13 cellular contexts compared by ENCODE assay signal in the genomic region with DNA sequence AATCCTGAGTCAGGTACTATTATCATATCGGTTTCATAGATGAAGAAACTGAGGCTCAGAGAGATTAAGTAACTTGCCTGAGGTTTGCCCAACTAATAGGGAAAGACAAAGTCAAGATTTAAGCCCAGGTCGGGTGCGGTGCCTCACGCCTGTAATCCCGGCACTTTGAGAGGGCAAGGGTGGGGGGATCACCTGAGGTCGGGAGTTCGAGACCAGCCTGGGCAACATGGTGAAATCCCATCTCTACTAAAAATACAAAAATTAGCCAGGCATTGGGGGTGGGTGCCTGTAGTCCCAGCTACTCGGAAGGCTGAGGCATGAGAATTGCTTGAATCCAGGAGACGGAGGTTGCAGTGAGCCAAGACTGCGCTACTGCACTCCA. TPM values are rescaled to one million over a fixed set of nuclear protein-coding genes. Genes with fewer than 3 reads are reported as not detected.
A peak's percentile ranks its signal among the peaks of the same experiment; 100 is the strongest.
DNase-seq lines count a peak whose midpoint lies in the region; ATAC-seq, FAIRE-seq and TF ChIP-seq lines count a peak whose summit lies in the region.
"Not testable (repeated sequence)": the region's sequence is repeated elsewhere in the genome, so short reads cannot be mapped to it uniquely, and the experiment has no call there.
"Had no signal": no experiment of that assay in that cellular context is flagged by ENCODE, and none has a peak within 500 bp of the region (broad histone marks: within the 10 kb centered on the region; RNA-seq: fewer than 3 reads in every experiment).

No MANE protein-coding gene starts in this region.

- not testable (repeated sequence) for H4K20me1 ChIP-seq in GM12878 (ENCODE audit: control insufficient read depth, insufficient read depth)

- H3K4me1 ChIP-seq in Panc1 (ENCODE audit: control insufficient read depth, insufficient read depth, low read length) = peaks cover 13% of the 10 kb centered on the region
- H3K4me1 ChIP-seq in GM12878 (ENCODE audit: control insufficient read depth, insufficient read depth, low read length) = peaks cover 29% of the 10 kb centered on the region
- not testable (repeated sequence) for H3K4me1 ChIP-seq in esophagus (ENCODE audit: control insufficient read depth in 2 of 2, insufficient read depth in 2 of 2, low read length in 1 of 2); muscle layer of duodenum (ENCODE audit: control insufficient read depth in 1 of 2, insufficient read depth in 2 of 2, low read length in 2 of 2)
- H3K4me1 ChIP-seq in gastrocnemius medialis = peaks cover 13 to 21% of the 10 kb centered on the region in 2 donors
- peaks cover 17% of the 10 kb centered on the region for H3K4me1 ChIP-seq in upper lobe of right lung

- intact Hi-C loops in Panc1 (cut with micrococcal nuclease; ENCODE audit: unreplicated experiment); GM12878 (cut with micrococcal nuclease; ENCODE audit: unreplicated experiment); upper lobe of right lung (cut with DNase I): not testable (repeated sequence)
- intact Hi-C loops in gastrocnemius medialis (cut with DNase I; ENCODE audit: low total_unique reads) = loop anchor here (1.0 kb wide), 1 partner anchor 15 kb away; no protein-coding TSS in a partner anchor

- not testable (repeated sequence) for H3K4me3 ChIP-seq in AG04450 (ENCODE audit: low read depth, low read length); Panc1 (ENCODE audit: low read depth in 2 of 2, low read length in 2 of 2); GM12878; esophagus (ENCODE audit: low read depth in 1 of 2, low read length in 2 of 2); muscle layer of duodenum (ENCODE audit: low read depth in 1 of 2, low read length in 2 of 2); gastrocnemius medialis; upper lobe of right lung

- not testable (repeated sequence) for TF ChIP-seq CTCF in AG04450 (IDR thresholded peaks at IDR 0.05; ENCODE audit: low read depth, low read length); Panc1 (IDR thresholded peaks at IDR 0.05); GM12878 (IDR thresholded peaks at IDR 0.05 in 2 of 3, conservative IDR thresholded peaks at IDR 0.05 in 1 of 3; ENCODE audit: control insufficient read depth in 2 of 3, extremely low read depth in 1 of 3, insufficient read depth in 1 of 3, low read depth in 3 of 3, low read length in 3 of 3); gastrocnemius medialis (IDR thresholded peaks at IDR 0.05 in 4 of 5, conservative IDR thresholded peaks at IDR 0.05 in 1 of 5); upper lobe of right lung (IDR thresholded peaks at IDR 0.05)

- RAD21 ChIA-PET in GM12878 (lab: Charles Lee; ENCODE audit: unreplicated experiment) = not testable (repeated sequence)

- H3K27me3 ChIP-seq in AG04450 (ENCODE audit: control insufficient read depth, insufficient read depth, low read length); Panc1 (ENCODE audit: control insufficient read depth, insufficient read depth, low read length); GM12878 (replicated peaks in 1 of 2; ENCODE audit: control insufficient read depth in 2 of 2, insufficient read depth in 2 of 2, low read length in 1 of 2); esophagus (ENCODE audit: control insufficient read depth in 1 of 2, insufficient read depth in 2 of 2, low read length in 2 of 2); layer of hippocampus (ENCODE audit: control insufficient read depth, insufficient read depth, low read length); muscle layer of duodenum (ENCODE audit: low read depth, low read length); gastrocnemius medialis; upper lobe of right lung: not testable (repeated sequence)

- not testable (repeated sequence) for H2AFZ ChIP-seq in GM12878 (ENCODE audit: control insufficient read depth, low read depth, low read length)

- H3K27ac ChIP-seq in AG04450 (ENCODE audit: low read depth, low read length) = peak overlapping the region; percentile 21
- H3K27ac ChIP-seq in Panc1 (ENCODE audit: low read length) = peak overlapping the region; percentile 36; the same call in 1 of the 2 replicates
- H3K27ac ChIP-seq in GM12878 (ENCODE audit: control insufficient read depth, insufficient read depth) = not testable (repeated sequence)
- peak overlapping the region; percentile 94 to 96 for H3K27ac ChIP-seq in esophagus (ENCODE audit: low read depth in 2 of 2, low read length in 1 of 2)
- H3K27ac ChIP-seq in layer of hippocampus (ENCODE audit: low read depth, low read length) = peak overlapping the region; percentile 53
- H3K27ac ChIP-seq in muscle layer of duodenum (ENCODE audit: low read length) = peak overlapping the region; percentile 49
- H3K27ac ChIP-seq in gastrocnemius medialis = peak overlapping the region; percentile 86 to 91 (median 88)
- peak overlapping the region; percentile 71 for H3K27ac ChIP-seq in upper lobe of right lung

- not testable (repeated sequence) for H3K79me2 ChIP-seq in GM12878 (ENCODE audit: control insufficient read depth, insufficient read depth, low read length)

- CTCF ChIA-PET in AG04450 (lab: Charles Lee) = interaction anchor here (0.7 kb wide), 1 partner anchor 12 kb away, joined by 4 read pairs; no protein-coding TSS in a partner anchor
- CTCF ChIA-PET in Panc1 (lab: Charles Lee) = not testable (repeated sequence)
- CTCF ChIA-PET in GM12878 (lab: Yijun Ruan, JAX) = interaction anchor here (0.7 kb wide), 1 partner anchor 187 kb away, joined by 3 read pairs; no protein-coding TSS in a partner anchor

- WGBS in GM12878 (ENCODE audit: insufficient coverage, insufficient replicate concordance, low lambda C conversion rate, missing lambda C conversion rate) = 90% methylated on average over 10 of the region's 10 CpGs
- 56 to 62% methylated on average over 10 of the region's 10 CpGs for WGBS in esophagus, 2 donors

- not testable (repeated sequence) for FAIRE-seq in GM12878 (lab: Jason Lieb, UNC)

- H3K9me3 ChIP-seq in AG04450 (ENCODE audit: control insufficient read depth, insufficient read depth, low read length); Panc1 (ENCODE audit: control insufficient read depth, insufficient read depth, low read depth, low read length); GM12878 (replicated peaks; ENCODE audit: control insufficient read depth, insufficient read depth, low read length); esophagus (ENCODE audit: control insufficient read depth in 2 of 2, insufficient read depth in 1 of 2, low read depth in 1 of 2, low read length in 1 of 2); muscle layer of duodenum (ENCODE audit: control insufficient read depth in 1 of 2, low read length in 2 of 2); gastrocnemius medialis; upper lobe of right lung: not testable (repeated sequence)

- DNase-seq in AG04450 (ENCODE audit: low read depth, low spot score); Panc1 (ENCODE audit: low read depth, low spot score); GM12878 (ENCODE audit: low read depth, low spot score); gastrocnemius medialis; upper lobe of right lung: not testable (repeated sequence)

- SMC1A ChIA-PET in GM12878 (lab: Charles Lee; ENCODE audit: uncharacterized antibody, unreplicated experiment) = interaction anchor here (0.6 kb wide), 1 partner anchor 17 kb away, joined by 3 read pairs; no protein-coding TSS in a partner anchor

- not testable (repeated sequence) for TF ChIP-seq POLR2A in GM12878 (IDR thresholded peaks at IDR 0.05; ENCODE audit: low read depth, low read length); gastrocnemius medialis (IDR thresholded peaks at IDR 0.05)

- POLR2A ChIA-PET in AG04450 (lab: Yijun Ruan, JAX) = interaction anchor here (0.7 kb wide), 1 partner anchor 37 kb away, joined by 3 read pairs; no protein-coding TSS in a partner anchor
- POLR2A ChIA-PET in Panc1 (lab: Charles Lee) = interaction anchor here (0.7 kb wide), 1 partner anchor 144 kb away, joined by 9 read pairs; no protein-coding TSS in a partner anchor
- POLR2A ChIA-PET in GM12878 (lab: Charles Lee) = interaction anchor here (0.6 kb wide), 1 partner anchor 13 kb away, joined by 5 read pairs; no protein-coding TSS in a partner anchor

- not testable (repeated sequence) for H3K36me3 ChIP-seq in Panc1 (ENCODE audit: control insufficient read depth, insufficient read depth, low read length); GM12878 (ENCODE audit: control insufficient read depth in 2 of 2, insufficient read depth in 2 of 2, low read length in 1 of 2); esophagus (ENCODE audit: control insufficient read depth in 2 of 2, insufficient read depth in 2 of 2, low read length in 1 of 2); muscle layer of duodenum (ENCODE audit: control insufficient read depth in 1 of 2, insufficient read depth in 2 of 2, low read length in 2 of 2); gastrocnemius medialis; upper lobe of right lung

- not testable (repeated sequence) for ATAC-seq in Panc1, GM12878, gastrocnemius medialis, upper lobe of right lung

- not testable (repeated sequence) for TF ChIP-seq EP300 in GM12878 (IDR thresholded peaks at IDR 0.05; ENCODE audit: borderline replicate concordance in 1 of 2, control insufficient read depth in 1 of 2, low read depth in 2 of 2, low read length in 2 of 2)

- not testable (repeated sequence) for BruUV-seq in Panc1 (replicated peaks; lab: Mats Ljungman, UMichigan); GM12878 (replicated peaks; lab: Mats Ljungman, UMichigan)

- H3K4me2 ChIP-seq in GM12878 (ENCODE audit: control insufficient read depth, insufficient read depth) = peak overlapping the region; percentile 91

- in situ Hi-C loops in Panc1 (cut with HindIII; ENCODE audit: low pct_unique_long_range_greater_than_20kb, low sequenced_read_pairs); GM12878 (cut with MboI); gastrocnemius medialis (cut with MboI; ENCODE audit: low sequenced_read_pairs in 4 of 4): not testable (repeated sequence)

- H3K9ac ChIP-seq in GM12878 (ENCODE audit: control insufficient read depth, insufficient read depth, low read length) = not testable (repeated sequence)

- not testable (repeated sequence) for TF ChIP-seq RAD21 in GM12878 (IDR thresholded peaks at IDR 0.05; ENCODE audit: insufficient read depth, low read depth, low read length)

RNA-seq across cellular contexts. Expression of gene SYVN1, which starts 15.8 kb away (rescaled TPM):
- 18.7 and 27.7 TPM in 2 replicates for polyA plus RNA-seq in AG04450 (2011; rRNA removed)
- polyA minus RNA-seq in AG04450 (2011; rRNA and poly(A)+ RNA removed) = 37.7 and 51.5 TPM in 2 replicates
- 64.3 TPM for total RNA-seq in Panc1 (2021; ENCODE audit: unreplicated experiment)
- 85.6 TPM for polyA plus RNA-seq in Panc1 (2012; ENCODE audit: insufficient read length)
- total RNA-seq in GM12878 (2013; cell fraction: nucleolus; rRNA removed) = 45.4 and 51.5 TPM in 2 replicates
- 10.8 and 14.1 TPM in 2 replicates for total RNA-seq in GM12878 (2014; rRNA removed)
- total RNA-seq in GM12878 (2014; rRNA removed; fragmentation: Illumina TruSeq; extraction: Trizol) = 7.8 and 9.0 TPM in 2 replicates
- 55.0 and 63.6 TPM in 2 replicates for total RNA-seq in GM12878 (2021)
- polyA plus RNA-seq in GM12878 (2011; ENCODE audit: low read depth) = 66.2 TPM
- 5.0 and 10.3 TPM in 2 replicates for polyA plus RNA-seq in GM12878 (2011; rRNA removed)
- 20.2 and 35.3 TPM in 2 replicates for polyA plus RNA-seq in GM12878 (2011; cell fraction: cytosol; rRNA removed)
- polyA plus RNA-seq in GM12878 (2011; cell fraction: nucleus; rRNA removed) = 98.1 and 114 TPM in 2 replicates
- polyA plus RNA-seq in GM12878 (2012) = 89.5 and 98.9 TPM in 2 replicates
- polyA plus RNA-seq in GM12878 (2014; fragmentation: Illumina TruSeq; extraction: Trizol) = 44.0 and 52.7 TPM in 2 replicates
- 1 to 10 TPM in 1 of 2 experiments, under 1 TPM in 1; 0.79 to 2.6 TPM for polyA plus RNA-seq in GM12878 (2014; fragmentation: Nextera tagmentation; extraction: Ambion mirVana)
- polyA plus RNA-seq in GM12878 (2014; rRNA removed) = 29.7 and 36.0 TPM in 2 replicates
- polyA plus RNA-seq in GM12878 (2016; fragmentation: Nextera tagmentation; extraction: Ambion mirVana) = 10 to 100 TPM; 26.1 to 34.6 TPM
- 50.5 and 52.7 TPM in 2 replicates for polyA minus RNA-seq in GM12878 (2011; rRNA and poly(A)+ RNA removed)
- polyA minus RNA-seq in GM12878 (2011; cell fraction: cytosol; rRNA and poly(A)+ RNA removed) = 12.6 and 18.5 TPM in 2 replicates
- polyA minus RNA-seq in GM12878 (2011; cell fraction: nucleus; rRNA and poly(A)+ RNA removed) = 36.5 and 65.0 TPM in 2 replicates
- 10 to 100 TPM; 16.4 to 17.8 TPM for polyA plus RNA-seq in esophagus
- total RNA-seq in gastrocnemius medialis = 10 to 100 TPM; 24.6 to 77.5 (median 37.3) TPM
- 69.0 TPM for total RNA-seq in upper lobe of right lung

RNA-seq across cellular contexts. Expression of gene SPDYC, which starts 19.9 kb away (rescaled TPM):
- not detected in 2 replicates for polyA plus RNA-seq in AG04450 (2011; rRNA removed)
- polyA minus RNA-seq in AG04450 (2011; rRNA and poly(A)+ RNA removed) = not detected in 2 replicates
- not detected for total RNA-seq in Panc1 (2021; ENCODE audit: unreplicated experiment)
- not detected for polyA plus RNA-seq in Panc1 (2012; ENCODE audit: insufficient read length)
- not detected in 2 replicates for total RNA-seq in GM12878 (2013; cell fraction: nucleolus; rRNA removed)
- total RNA-seq in GM12878 (2014; rRNA removed) = not detected in 2 replicates
- not detected in 2 replicates for total RNA-seq in GM12878 (2014; rRNA removed; fragmentation: Illumina TruSeq; extraction: Trizol)
- total RNA-seq in GM12878 (2021) = not detected in 2 replicates
- not detected for polyA plus RNA-seq in GM12878 (2011; ENCODE audit: low read depth)
- not detected in 2 replicates for polyA plus RNA-seq in GM12878 (2011; rRNA removed)
- polyA plus RNA-seq in GM12878 (2011; cell fraction: cytosol; rRNA removed) = not detected in 2 replicates
- polyA plus RNA-seq in GM12878 (2011; cell fraction: nucleus; rRNA removed) = not detected in 2 replicates
- polyA plus RNA-seq in GM12878 (2012) = not detected in 2 replicates
- not detected in 2 replicates for polyA plus RNA-seq in GM12878 (2014; fragmentation: Illumina TruSeq; extraction: Trizol)
- not detected for polyA plus RNA-seq in GM12878 (2014; fragmentation: Nextera tagmentation; extraction: Ambion mirVana)
- not detected in 2 replicates for polyA plus RNA-seq in GM12878 (2014; rRNA removed)
- not detected for polyA plus RNA-seq in GM12878 (2016; fragmentation: Nextera tagmentation; extraction: Ambion mirVana)
- polyA minus RNA-seq in GM12878 (2011; rRNA and poly(A)+ RNA removed) = not detected in 2 replicates
- polyA minus RNA-seq in GM12878 (2011; cell fraction: cytosol; rRNA and poly(A)+ RNA removed) = not detected in 2 replicates
- polyA minus RNA-seq in GM12878 (2011; cell fraction: nucleus; rRNA and poly(A)+ RNA removed) = not detected in 2 replicates
- polyA plus RNA-seq in esophagus = not detected
- total RNA-seq in gastrocnemius medialis = not detected
- not detected for total RNA-seq in upper lobe of right lung
- total RNA-seq: A172, endothelial cell of umbilical vein, HT1080, M059J, OCI-LY7 had no signal
- polyA plus RNA-seq: endothelial cell of umbilical vein had no signal

RNA-seq across cellular contexts. Expression of gene MRPL49, which starts 28.0 kb away (rescaled TPM):
- polyA plus RNA-seq in AG04450 (2011; rRNA removed) (54.2 and 55.7 TPM in 2 replicates), GM12878 (2011; rRNA removed) (36.4 and 63.2 TPM in 2 replicates), GM12878 (2014; fragmentation: Illumina TruSeq; extraction: Trizol) (62.3 and 79.9 TPM in 2 replicates), GM12878 (2014; fragmentation: Nextera tagmentation; extraction: Ambion mirVana) (10 to 100 TPM; 42.0 to 49.8 TPM), GM12878 (2014; rRNA removed) (82.4 and 87.9 TPM in 2 replicates), GM12878 (2016; fragmentation: Nextera tagmentation; extraction: Ambion mirVana) (100 to 1,000 TPM; 103 to 106 TPM), esophagus (10 to 100 TPM; 18.9 to 44.3 TPM)
- polyA minus RNA-seq in AG04450 (2011; rRNA and poly(A)+ RNA removed) = 30.5 and 32.4 TPM in 2 replicates
- total RNA-seq in Panc1 (2021; ENCODE audit: unreplicated experiment) (111 TPM), GM12878 (2014; rRNA removed) (92.8 and 116 TPM in 2 replicates), GM12878 (2014; rRNA removed; fragmentation: Illumina TruSeq; extraction: Trizol) (50.2 and 54.6 TPM in 2 replicates), GM12878 (2021) (63.5 and 64.2 TPM in 2 replicates), gastrocnemius medialis (10 to 100 TPM; 54.9 to 76.5 (median 63.6) TPM), upper lobe of right lung (53.7 TPM)
- polyA plus RNA-seq in Panc1 (2012; ENCODE audit: insufficient read length) = 84.1 TPM
- 17.7 and 17.8 TPM in 2 replicates for total RNA-seq in GM12878 (2013; cell fraction: nucleolus; rRNA removed)
- polyA plus RNA-seq in GM12878 (2011; ENCODE audit: low read depth) = 20.0 TPM
- 78.9 and 81.4 TPM in 2 replicates for polyA plus RNA-seq in GM12878 (2011; cell fraction: cytosol; rRNA removed)
- polyA plus RNA-seq in GM12878 (2011; cell fraction: nucleus; rRNA removed) = 23.2 and 25.2 TPM in 2 replicates
- 36.2 and 39.9 TPM in 2 replicates for polyA plus RNA-seq in GM12878 (2012)
- polyA minus RNA-seq in GM12878 (2011; rRNA and poly(A)+ RNA removed) = 24.2 and 53.5 TPM in 2 replicates
- polyA minus RNA-seq in GM12878 (2011; cell fraction: cytosol; rRNA and poly(A)+ RNA removed) = 11.8 and 13.7 TPM in 2 replicates
- 8.9 and 15.9 TPM in 2 replicates for polyA minus RNA-seq in GM12878 (2011; cell fraction: nucleus; rRNA and poly(A)+ RNA removed)

RNA-seq across cellular contexts. Expression of gene FAU, which starts 28.2 kb away (rescaled TPM):
- polyA plus RNA-seq in AG04450 (2011; rRNA removed) (426 and 504 TPM in 2 replicates), GM12878 (2011; rRNA removed) (583 and 615 TPM in 2 replicates), GM12878 (2014; fragmentation: Illumina TruSeq; extraction: Trizol) (129 and 706 TPM in 2 replicates), GM12878 (2014; fragmentation: Nextera tagmentation; extraction: Ambion mirVana) (100 to 1,000 TPM; 332 to 611 TPM), GM12878 (2014; rRNA removed) (1,208 and 1,582 TPM in 2 replicates), GM12878 (2016; fragmentation: Nextera tagmentation; extraction: Ambion mirVana) (1,000 to 10,000 TPM in 1 of 2 experiments, 100 to 1,000 TPM in 1; 997 to 1,103 TPM), esophagus (100 to 1,000 TPM; 789 to 817 TPM)
- 136 and 146 TPM in 2 replicates for polyA minus RNA-seq in AG04450 (2011; rRNA and poly(A)+ RNA removed)
- total RNA-seq in Panc1 (2021; ENCODE audit: unreplicated experiment) (1,001 TPM), GM12878 (2014; rRNA removed) (1,083 and 1,263 TPM in 2 replicates), GM12878 (2014; rRNA removed; fragmentation: Illumina TruSeq; extraction: Trizol) (948 and 983 TPM in 2 replicates), GM12878 (2021) (1,347 and 1,414 TPM in 2 replicates), gastrocnemius medialis (100 to 1,000 TPM; 353 to 521 (median 436) TPM), upper lobe of right lung (754 TPM)
- 1,612 TPM for polyA plus RNA-seq in Panc1 (2012; ENCODE audit: insufficient read length)
- total RNA-seq in GM12878 (2013; cell fraction: nucleolus; rRNA removed) = 51.6 and 54.9 TPM in 2 replicates
- polyA plus RNA-seq in GM12878 (2011; ENCODE audit: low read depth) = 1,320 TPM
- polyA plus RNA-seq in GM12878 (2011; cell fraction: cytosol; rRNA removed) = 882 and 1,174 TPM in 2 replicates
- 528 and 566 TPM in 2 replicates for polyA plus RNA-seq in GM12878 (2011; cell fraction: nucleus; rRNA removed)
- 1,474 and 2,106 TPM in 2 replicates for polyA plus RNA-seq in GM12878 (2012)
- 206 and 381 TPM in 2 replicates for polyA minus RNA-seq in GM12878 (2011; rRNA and poly(A)+ RNA removed)
- 199 and 204 TPM in 2 replicates for polyA minus RNA-seq in GM12878 (2011; cell fraction: cytosol; rRNA and poly(A)+ RNA removed)
- polyA minus RNA-seq in GM12878 (2011; cell fraction: nucleus; rRNA and poly(A)+ RNA removed) = 126 and 152 TPM in 2 replicates

RNA-seq across cellular contexts. Expression of gene CAPN1, which starts 31.6 kb away (rescaled TPM):
- polyA plus RNA-seq in AG04450 (2011; rRNA removed) (84.1 and 123 TPM in 2 replicates), GM12878 (2011; rRNA removed) (24.2 and 68.4 TPM in 2 replicates), GM12878 (2014; fragmentation: Illumina TruSeq; extraction: Trizol) (23.6 and 76.6 TPM in 2 replicates), GM12878 (2014; fragmentation: Nextera tagmentation; extraction: Ambion mirVana) (1 to 10 TPM; 2.2 to 7.9 TPM), GM12878 (2014; rRNA removed) (100 and 112 TPM in 2 replicates), GM12878 (2016; fragmentation: Nextera tagmentation; extraction: Ambion mirVana) (100 to 1,000 TPM; 103 to 104 TPM), esophagus (100 to 1,000 TPM; 323 to 450 TPM)
- polyA minus RNA-seq in AG04450 (2011; rRNA and poly(A)+ RNA removed) = 105 and 131 TPM in 2 replicates
- total RNA-seq in Panc1 (2021; ENCODE audit: unreplicated experiment) (256 TPM), GM12878 (2014; rRNA removed) (67.1 and 78.0 TPM in 2 replicates), GM12878 (2014; rRNA removed; fragmentation: Illumina TruSeq; extraction: Trizol) (27.4 and 33.0 TPM in 2 replicates), GM12878 (2021) (167 and 186 TPM in 2 replicates), gastrocnemius medialis (100 to 1,000 TPM in 2 of 4 donors, 10 to 100 TPM in 2; 52.7 to 153 (median 106) TPM), upper lobe of right lung (179 TPM)
- 263 TPM for polyA plus RNA-seq in Panc1 (2012; ENCODE audit: insufficient read length)
- total RNA-seq in GM12878 (2013; cell fraction: nucleolus; rRNA removed) = 125 and 149 TPM in 2 replicates
- polyA plus RNA-seq in GM12878 (2011; ENCODE audit: low read depth) = 43.2 TPM
- polyA plus RNA-seq in GM12878 (2011; cell fraction: cytosol; rRNA removed) = 53.2 and 60.8 TPM in 2 replicates
- 254 and 282 TPM in 2 replicates for polyA plus RNA-seq in GM12878 (2011; cell fraction: nucleus; rRNA removed)
- 81.0 and 82.7 TPM in 2 replicates for polyA plus RNA-seq in GM12878 (2012)
- polyA minus RNA-seq in GM12878 (2011; rRNA and poly(A)+ RNA removed) = 51.0 and 81.0 TPM in 2 replicates
- 38.8 and 42.7 TPM in 2 replicates for polyA minus RNA-seq in GM12878 (2011; cell fraction: cytosol; rRNA and poly(A)+ RNA removed)
- polyA minus RNA-seq in GM12878 (2011; cell fraction: nucleus; rRNA and poly(A)+ RNA removed) = 42.9 and 65.4 TPM in 2 replicates
